Comparison of ENCODE assay signal across 25 cellular contexts in the genomic region with DNA sequence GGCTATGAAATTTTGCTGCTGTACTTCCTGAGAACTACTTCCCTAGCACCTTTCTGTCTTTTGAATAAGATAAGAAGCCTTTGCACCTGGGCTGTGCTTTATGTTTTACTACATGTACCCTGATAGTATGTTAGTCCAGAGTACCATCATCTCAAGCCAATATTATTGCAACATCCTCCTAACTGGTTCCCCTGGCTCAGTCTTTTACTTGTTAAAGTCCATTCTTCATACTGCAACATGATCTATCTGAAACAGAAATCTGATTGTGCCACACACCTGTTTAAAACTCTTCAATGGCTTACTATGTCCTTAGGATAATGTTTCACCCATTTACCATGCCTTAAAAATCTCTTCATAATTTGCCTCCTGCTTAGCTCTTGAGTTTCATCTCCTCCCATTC.
A peak's percentile ranks its signal among the peaks of the same experiment; 100 is the strongest.
DNase-seq lines count a peak whose midpoint lies in the region; ATAC-seq, FAIRE-seq and TF ChIP-seq lines count a peak whose summit lies in the region.
"Had no signal": no experiment of that assay in that cellular context is flagged by ENCODE, and none has a peak within 500 bp of the region (broad histone marks: within the 10 kb centered on the region; RNA-seq: fewer than 3 reads in every experiment).

No MANE protein-coding gene starts in this region.

- TF ChIP-seq EP300 in transverse colon (IDR thresholded peaks at IDR 0.05; ENCODE audit: low read depth) = no peak

- H3K27ac Mint-ChIP-seq in astrocyte (ENCODE audit: unreplicated experiment) = peak overlapping the region; percentile 93
- H3K27ac Mint-ChIP-seq in activated naive CD4-positive, alpha-beta T cell treated with anti-CD3 and anti-CD28 coated beads, Interleukin-2, amount 10 ng/mL, durations not matched to agents 7 days and 5 days = no peak overlapping the region
- H3K27ac Mint-ChIP-seq: activated T-helper 17 cell treated with anti-CD3 and anti-CD28 coated beads, Interleukin-2, amount 50 U/mL, for 72 hours; B cell; naive thymus-derived CD4-positive, alpha-beta T cell had no signal

- intact Hi-C loops in transverse colon (cut with DNase I; ENCODE audit: low total_unique reads) = no loop called here

- FAIRE-seq in astrocyte (lab: Jason Lieb, UNC) = peak; percentile 99
- FAIRE-seq: D721Med, HTR-8/SVneo had no signal

- H3K79me2 ChIP-seq in astrocyte (ENCODE audit: insufficient read depth, low read length) = no peaks in the 10 kb centered on the region
- H3K79me2 ChIP-seq: parathyroid adenoma had no signal

- TF ChIP-seq POLR2A in transverse colon (IDR thresholded peaks at IDR 0.05) = no peak

- peak; percentile 13 for ATAC-seq in foreskin keratinocyte
- ATAC-seq in HG03175 (IDR thresholded peaks at IDR 0.05; ENCODE audit: unreplicated experiment) = no peak
- ATAC-seq: activated T-helper 17 cell treated with anti-CD3 and anti-CD28 coated beads, Interleukin-2, amount 50 U/mL, for 72 hours; naive thymus-derived CD4-positive, alpha-beta T cell; sciatic nerve; stimulated activated naive CD8-positive, alpha-beta T cell treated with anti-CD3 and anti-CD28 coated beads, Interleukin-15, Interleukin-2, amounts not matched to agents 100 U/mL and 50 U/mL, for 24 hours had no signal

- peak; percentile 44 for DNase-seq in NCI-H2107 treated with DMSO at 0.1 percent for 48 hours (lab: John Stamatoyannopoulos, UW; ENCODE audit: unreplicated experiment)
- DNase-seq in NCI-H2107 (lab: John Stamatoyannopoulos, UW) = no peak
- no peak for DNase-seq in astrocyte (ENCODE audit: low read depth)
- no peak for DNase-seq in foreskin keratinocyte
- DNase-seq in transverse colon = no peak
- DNase-seq in kidney tubule cell (ENCODE audit: low spot score) = no peak
- DNase-seq in activated naive CD4-positive, alpha-beta T cell treated with anti-CD3 and anti-CD28 coated beads, Interleukin-2, amount 10 ng/mL, durations not matched to agents 7 days and 5 days = no peak
- DNase-seq: activated CD4-positive, alpha-beta T cell treated with anti-CD3 and anti-CD28 coated beads for 1 hour; dermis blood vessel endothelial cell; GOT3; naive thymus-derived CD4-positive, alpha-beta T cell; NCI-H2171 treated with DMSO at 0.1 percent for 48 hours; stimulated activated CD4-positive, alpha-beta T cell treated with anti-CD3 and anti-CD28 coated beads, Interleukin-1b, Interleukin-23, amount 100 ng/mL, for 48 hours; stimulated activated naive CD8-positive, alpha-beta T cell treated with anti-CD3 and anti-CD28 coated beads, Interleukin-15, Interleukin-2, amounts not matched to agents 100 U/mL and 50 U/mL, for 24 hours had no signal

- peak overlapping the region; percentile 51 for H3K9ac ChIP-seq in astrocyte (ENCODE audit: low read length)
- H3K9ac ChIP-seq: parathyroid adenoma had no signal

- peak overlapping the region; percentile 36 for H3K4me2 ChIP-seq in astrocyte (ENCODE audit: low read length)

- in situ Hi-C loops in transverse colon (cut with MboI; ENCODE audit: low pct_ligation_motif_present in 1 of 4, low pct_unique_long_range_greater_than_20kb in 1 of 4, low sequenced_read_pairs in 3 of 4) = no loop called here

- no peaks in the 10 kb centered on the region for H3K36me3 Mint-ChIP-seq in astrocyte (ENCODE audit: low read depth, unreplicated experiment)
- no peaks in the 10 kb centered on the region for H3K36me3 Mint-ChIP-seq in activated naive CD4-positive, alpha-beta T cell treated with anti-CD3 and anti-CD28 coated beads, Interleukin-2, amount 10 ng/mL, durations not matched to agents 7 days and 5 days
- H3K36me3 Mint-ChIP-seq: brain; naive thymus-derived CD4-positive, alpha-beta T cell had no signal

- H3K4me3 ChIP-seq in astrocyte (ENCODE audit: insufficient read depth, low read depth, low read length) (no peak overlapping the region), transverse colon (no peak overlapping the region)
- H3K4me3 ChIP-seq: lung, tibial nerve had no signal

- H3K27me3 ChIP-seq in astrocyte (ENCODE audit: insufficient read depth, low read length) (no peaks in the 10 kb centered on the region), foreskin keratinocyte (no peaks in the 10 kb centered on the region), transverse colon (no peaks in the 10 kb centered on the region)

- H3K27ac ChIP-seq in astrocyte (ENCODE audit: low read depth, low read length) (peak overlapping the region; percentile 93), foreskin keratinocyte (peak overlapping the region; percentile 97), transverse colon (peak overlapping the region in 3 of 4 donors; percentile 9 to 45 (median 28))
- H3K27ac ChIP-seq: 22Rv1, parathyroid adenoma, tibial nerve had no signal

- no peak overlapping the region for H2AFZ ChIP-seq in astrocyte (ENCODE audit: low read depth, low read length)
- H2AFZ ChIP-seq: parathyroid adenoma had no signal

- CTCF ChIA-PET in activated naive CD4-positive, alpha-beta T cell treated with anti-CD3 and anti-CD28 coated beads, Interleukin-2, amount 10 ng/mL, durations not matched to agents 7 days and 5 days (lab: Charles Lee) = no interaction called here

- H3K4me3 Mint-ChIP-seq in astrocyte (ENCODE audit: unreplicated experiment) = no peak overlapping the region
- H3K4me3 Mint-ChIP-seq in activated naive CD4-positive, alpha-beta T cell treated with anti-CD3 and anti-CD28 coated beads, Interleukin-2, amount 10 ng/mL, durations not matched to agents 7 days and 5 days = no peak overlapping the region
- H3K4me3 Mint-ChIP-seq: activated T-helper 17 cell treated with anti-CD3 and anti-CD28 coated beads, Interleukin-2, amount 50 U/mL, for 72 hours; B cell; brain; naive thymus-derived CD4-positive, alpha-beta T cell had no signal

- peaks cover 2% of the 10 kb centered on the region for H3K9me3 ChIP-seq in astrocyte (ENCODE audit: insufficient read depth, low read depth, low read length)
- H3K9me3 ChIP-seq in transverse colon = no peaks in the 10 kb centered on the region
- H3K9me3 ChIP-seq: tibial nerve had no signal

- peaks cover 9% of the 10 kb centered on the region for H3K4me1 Mint-ChIP-seq in astrocyte (ENCODE audit: low read depth, unreplicated experiment)
- H3K4me1 Mint-ChIP-seq in activated naive CD4-positive, alpha-beta T cell treated with anti-CD3 and anti-CD28 coated beads, Interleukin-2, amount 10 ng/mL, durations not matched to agents 7 days and 5 days = no peaks in the 10 kb centered on the region
- H3K4me1 Mint-ChIP-seq: activated T-helper 17 cell treated with anti-CD3 and anti-CD28 coated beads, Interleukin-2, amount 50 U/mL, for 72 hours; B cell; naive thymus-derived CD4-positive, alpha-beta T cell had no signal

- H3K4me1 ChIP-seq in astrocyte (ENCODE audit: insufficient read depth, low read length) = peaks cover 6% of the 10 kb centered on the region
- H3K4me1 ChIP-seq in foreskin keratinocyte = peaks cover 6% of the 10 kb centered on the region
- H3K4me1 ChIP-seq in transverse colon = no peaks in the 10 kb centered on the region
- H3K4me1 ChIP-seq: parathyroid adenoma, tibial nerve had no signal

- no peak for TF ChIP-seq CTCF in astrocyte (IDR thresholded peaks at IDR 0.05; ENCODE audit: insufficient read depth, low read depth, low read length)
- TF ChIP-seq CTCF in foreskin keratinocyte (conservative IDR thresholded peaks at IDR 0.05) = no peak
- TF ChIP-seq CTCF in transverse colon (IDR thresholded peaks at IDR 0.05) = no peak

- H3K9me3 Mint-ChIP-seq in astrocyte (ENCODE audit: unreplicated experiment) = peaks cover 6% of the 10 kb centered on the region
- H3K9me3 Mint-ChIP-seq in activated naive CD4-positive, alpha-beta T cell treated with anti-CD3 and anti-CD28 coated beads, Interleukin-2, amount 10 ng/mL, durations not matched to agents 7 days and 5 days = peaks cover 1% of the 10 kb centered on the region

- H3K36me3 ChIP-seq in astrocyte (ENCODE audit: insufficient read depth, low read length) (no peaks in the 10 kb centered on the region), transverse colon (no peaks in the 10 kb centered on the region)
- H3K36me3 ChIP-seq: tibial nerve had no signal

- H4K20me1 ChIP-seq in astrocyte (ENCODE audit: insufficient read depth, low read length) = no peaks in the 10 kb centered on the region

- no peaks in the 10 kb centered on the region for H3K27me3 Mint-ChIP-seq in astrocyte (ENCODE audit: low read depth, unreplicated experiment)
- no peaks in the 10 kb centered on the region for H3K27me3 Mint-ChIP-seq in activated naive CD4-positive, alpha-beta T cell treated with anti-CD3 and anti-CD28 coated beads, Interleukin-2, amount 10 ng/mL, durations not matched to agents 7 days and 5 days
- H3K27me3 Mint-ChIP-seq: activated T-helper 17 cell treated with anti-CD3 and anti-CD28 coated beads, Interleukin-2, amount 50 U/mL, for 72 hours; B cell; brain; naive thymus-derived CD4-positive, alpha-beta T cell had no signal

Comparison
In these comparisons a context has a peak if more than half of its experiments do, and no peak if none do; other contexts are left out.
1. H3K27ac ChIP-seq: peak in every context shown above with its lines; median percentile 97 in foreskin keratinocyte; 93 in astrocyte; 28 in transverse colon.